In genomic region chrX:10744011-10744410, GRCh38 we compare ENCODE assay signal across 33 cellular contexts.
DNase-seq lines count a peak whose midpoint lies in the region; ATAC-seq and TF ChIP-seq lines count a peak whose summit lies in the region.
"Had no signal": no experiment of that assay in that cellular context is flagged by ENCODE, and none has a peak within 500 bp of the region (broad histone marks: within the 10 kb centered on the region; RNA-seq: fewer than 3 reads in every experiment).

No MANE protein-coding gene starts in this region.

- TF ChIP-seq CTCF in HEK293 (tag by site-specific recombination; IDR thresholded peaks at IDR 0.05) (no peak), neural progenitor cell (IDR thresholded peaks at IDR 0.05) (no peak)

- CTCF ChIA-PET in HEK293 (lab: Yijun Ruan, JAX) = interaction anchor here (0.6 kb wide), 1 partner anchor 990 kb away, joined by 5 read pairs; no protein-coding TSS in a partner anchor

- H3K27ac Mint-ChIP-seq in neural progenitor cell = peak overlapping the region; percentile 99
- H3K27ac Mint-ChIP-seq: activated CD8-positive, alpha-beta T cell treated with anti-CD3 and anti-CD28 coated beads for 36 hours; activated naive CD4-positive, alpha-beta T cell treated with anti-CD3 and anti-CD28 coated beads for 36 hours; CD8-positive, alpha-beta memory T cell; dendritic cell treated with granulocyte-macrophage colony-stimulating factor and Interleukin-4, amounts not matched to agents 40 ng/mL and 50 ng/mL, for 4 days; IgD-negative memory B cell had no signal

- H3K4me1 ChIP-seq in HEK293 (ENCODE audit: control insufficient read depth, insufficient read depth, low read length) (no peaks in the 10 kb centered on the region), SJCRH30 (peaks cover 41% of the 10 kb centered on the region), neural progenitor cell (no peaks in the 10 kb centered on the region)
- H3K4me1 ChIP-seq: adrenal gland, esophagus squamous epithelium, HAP-1, heart left ventricle, right lobe of liver, tibial nerve had no signal

- no peak overlapping the region for H2AFZ ChIP-seq in neural progenitor cell (replicated peaks)

- no peak overlapping the region for H3K4me2 ChIP-seq in neural progenitor cell

- H3K27me3 Mint-ChIP-seq in neural progenitor cell (ENCODE audit: insufficient read depth, low read depth) = peaks cover 2% of the 10 kb centered on the region
- H3K27me3 Mint-ChIP-seq: activated CD8-positive, alpha-beta T cell treated with anti-CD3 and anti-CD28 coated beads for 36 hours; CD8-positive, alpha-beta memory T cell had no signal

- H3K4me3 Mint-ChIP-seq in neural progenitor cell = no peak overlapping the region
- H3K4me3 Mint-ChIP-seq: activated CD8-positive, alpha-beta T cell treated with anti-CD3 and anti-CD28 coated beads for 36 hours; activated naive CD4-positive, alpha-beta T cell treated with anti-CD3 and anti-CD28 coated beads for 36 hours; CD8-positive, alpha-beta memory T cell; dendritic cell treated with granulocyte-macrophage colony-stimulating factor and Interleukin-4, amounts not matched to agents 40 ng/mL and 50 ng/mL, for 4 days had no signal

- POLR2A ChIA-PET in HEK293 (lab: Yijun Ruan, JAX) = no interaction called here

- no peak overlapping the region for H3K27ac ChIP-seq in HEK293 (ENCODE audit: extremely low read depth, low read depth, low read length)
- H3K27ac ChIP-seq in SJCRH30 = peak overlapping the region; percentile 75
- H3K27ac ChIP-seq in neural progenitor cell = no peak overlapping the region
- H3K27ac ChIP-seq: adrenal gland, esophagus squamous epithelium, heart left ventricle, neutrophil, right lobe of liver, tibial nerve had no signal

- H3K36me3 ChIP-seq in HEK293 (ENCODE audit: control insufficient read depth in 2 of 2, insufficient read depth in 1 of 2, low read length in 2 of 2) (no peaks in the 10 kb centered on the region), SJCRH30 (no peaks in the 10 kb centered on the region), neural progenitor cell (no peaks in the 10 kb centered on the region)
- H3K36me3 ChIP-seq: adrenal gland, esophagus squamous epithelium, HAP-1, heart left ventricle, neutrophil, right lobe of liver, tibial nerve had no signal

- H3K36me3 Mint-ChIP-seq in neural progenitor cell = peaks cover 2% of the 10 kb centered on the region
- H3K36me3 Mint-ChIP-seq: CD8-positive, alpha-beta memory T cell; IgD-negative memory B cell had no signal

- no peaks in the 10 kb centered on the region for H4K20me1 ChIP-seq in neural progenitor cell (ENCODE audit: low read depth)

- H3K79me2 ChIP-seq in neural progenitor cell (ENCODE audit: low read depth) = no peaks in the 10 kb centered on the region

- H3K4me3 ChIP-seq in HEK293 (ENCODE audit: low read depth, low read length) (no peak overlapping the region), SJCRH30 (no peak overlapping the region), neural progenitor cell (no peak overlapping the region)
- H3K4me3 ChIP-seq: adrenal gland, esophagus squamous epithelium, GM12878, HAP-1, heart left ventricle, right lobe of liver, tibial nerve had no signal

- H3F3A ChIP-seq in neural progenitor cell (ENCODE audit: low read depth) = no peaks in the 10 kb centered on the region

- H3K9me3 ChIP-seq in HEK293 (ENCODE audit: control insufficient read depth, insufficient read depth, low read depth, low read length) (no peaks in the 10 kb centered on the region), SJCRH30 (replicated peaks) (no peaks in the 10 kb centered on the region), neural progenitor cell (ENCODE audit: low read depth) (no peaks in the 10 kb centered on the region)
- H3K9me3 ChIP-seq: adrenal gland, esophagus squamous epithelium, HAP-1, heart left ventricle, neutrophil, right lobe of liver, tibial nerve had no signal

- DNase-seq in SJCRH30 (peak in 1 of 2 experiments; percentile 49), iPS-NIHi11 (ENCODE audit: low spot score) (peak; percentile 11), neural progenitor cell (ENCODE audit: low spot score) (peak; percentile 18), H4 (ENCODE audit: low spot score) (no peak), T-helper 9 cell (no peak)
- DNase-seq: activated CD4-positive, alpha-beta T cell treated with anti-CD3 and anti-CD28 coated beads for 1 hour; activated CD8-positive, alpha-beta memory T cell treated with anti-CD3 and anti-CD28 coated beads, Interleukin-2, amount 50 U/mL, for 48 hours; activated CD8-positive, alpha-beta T cell treated with anti-CD3 and anti-CD28 coated beads for 36 hours; activated naive CD4-positive, alpha-beta T cell treated with anti-CD3 and anti-CD28 coated beads for 36 hours; CD8-positive, alpha-beta memory T cell; DMS 273 treated with DMSO at 0.1 percent for 48 hours; EL; esophagus squamous epithelium; foreskin melanocyte; heart left ventricle; left cardiac atrium; MV-4-11; NCI-H1694; NCI-H510A treated with DMSO at 0.1 percent for 48 hours; right lobe of liver; stimulated activated CD4-positive, alpha-beta T cell treated with anti-CD3 and anti-CD28 coated beads, Interleukin-12 subunit alpha, Interleukin-12 subunit beta, amount 100 ng/mL, for 4 hours; stimulated activated CD4-positive, alpha-beta T cell treated with anti-CD3 and anti-CD28 coated beads, Interleukin-2, amount 100 ng/mL, for 48 hours; T-helper 2 cell had no signal

- no peaks in the 10 kb centered on the region for H3K9me3 Mint-ChIP-seq in neural progenitor cell
- H3K9me3 Mint-ChIP-seq: activated CD8-positive, alpha-beta T cell treated with anti-CD3 and anti-CD28 coated beads for 36 hours; activated naive CD4-positive, alpha-beta T cell treated with anti-CD3 and anti-CD28 coated beads for 36 hours; dendritic cell treated with granulocyte-macrophage colony-stimulating factor and Interleukin-4, amounts not matched to agents 40 ng/mL and 50 ng/mL, for 4 days; IgD-negative memory B cell had no signal

- H3K27me3 ChIP-seq in SJCRH30 (no peaks in the 10 kb centered on the region), neural progenitor cell (no peaks in the 10 kb centered on the region)
- H3K27me3 ChIP-seq: adrenal gland, esophagus squamous epithelium, neutrophil, right lobe of liver, tibial nerve had no signal

- ATAC-seq in HG02885 (IDR thresholded peaks at IDR 0.05; ENCODE audit: poor library complexity, unreplicated experiment) = no peak
- no peak for ATAC-seq in HG02852 (IDR thresholded peaks at IDR 0.05; ENCODE audit: unreplicated experiment)
- ATAC-seq: activated CD8-positive, alpha-beta T cell treated with anti-CD3 and anti-CD28 coated beads for 36 hours; GM12878; heart left ventricle; left cardiac atrium; right lobe of liver had no signal

- peaks cover 81% of the 10 kb centered on the region for H3K4me1 Mint-ChIP-seq in neural progenitor cell
- H3K4me1 Mint-ChIP-seq: CD8-positive, alpha-beta memory T cell; IgD-negative memory B cell had no signal

- no peak overlapping the region for H3K9ac ChIP-seq in neural progenitor cell

TF ChIP-seq in HEK293, 187 proteins besides CTCF, POLR2A, EP300 and RAD21:
- TF ChIP-seq ZBTB11 (tag by site-specific recombination; conservative IDR thresholded peaks at IDR 0.05; ENCODE audit: low read depth) = no peak
- no peak for TF ChIP-seq ZSCAN5A (tag by site-specific recombination; IDR thresholded peaks at IDR 0.05)
- no peak for TF ChIP-seq HOXD13 (CRISPR knock-in tag; IDR thresholded peaks at IDR 0.05; ENCODE audit: borderline replicate concordance)
- TF ChIP-seq TRIM28 (IDR thresholded peaks at IDR 0.05; ENCODE audit: borderline replicate concordance, low read length) = peak; percentile 9; the same call in 1 of the 2 replicates

Comparison
In these comparisons a context has a peak if more than half of its experiments do, and no peak if none do; other contexts are left out.
1. DNase-seq: peak in iPS-NIHi11 (single experiment) and neural progenitor cell (single experiment); none in H4 (single experiment) and T-helper 9 cell (single experiment).